ENCODE assay signal across 6 cellular contexts in genomic region chr16:88651276-88651988, GRCh38.
DNase-seq lines count a peak whose midpoint lies in the region; ATAC-seq lines count a peak whose summit lies in the region.

No MANE protein-coding gene starts in this region.

- H3K9me3 Mint-ChIP-seq in stimulated activated effector memory CD8-positive, alpha-beta T cell treated with anti-CD3 and anti-CD28 coated beads, Interleukin-12 subunit alpha, Interleukin-12 subunit beta, amount 100 ng/mL, for 72 hours = no peaks in the 10 kb centered on the region

- H3K4me1 Mint-ChIP-seq in stimulated activated effector memory CD8-positive, alpha-beta T cell treated with anti-CD3 and anti-CD28 coated beads, Interleukin-12 subunit alpha, Interleukin-12 subunit beta, amount 100 ng/mL, for 72 hours = peaks cover 41% of the 10 kb centered on the region

- peaks cover 4% of the 10 kb centered on the region for H3K4me1 ChIP-seq in iPS-15b (ENCODE audit: control insufficient read depth, insufficient read depth, low read length)

- peak overlapping the region; percentile 95 for H3K27ac Mint-ChIP-seq in stimulated activated effector memory CD8-positive, alpha-beta T cell treated with anti-CD3 and anti-CD28 coated beads, Interleukin-12 subunit alpha, Interleukin-12 subunit beta, amount 100 ng/mL, for 72 hours

- H3K9me3 ChIP-seq in iPS-15b (ENCODE audit: control insufficient read depth, insufficient read depth, low read length) = no peaks in the 10 kb centered on the region

- no peaks in the 10 kb centered on the region for H3K27me3 ChIP-seq in iPS-15b (ENCODE audit: control insufficient read depth, insufficient read depth, low read length)

- peak overlapping the region; percentile 47 for H3K9ac ChIP-seq in iPS-15b (ENCODE audit: low read depth, low read length)

- H3K4me3 ChIP-seq in iPS-15b (ENCODE audit: low read depth, low read length) = peak overlapping the region; percentile 53

- H3K36me3 ChIP-seq in iPS-15b (ENCODE audit: control insufficient read depth, insufficient read depth, low read length) = peaks cover 26% of the 10 kb centered on the region

- H3K36me3 Mint-ChIP-seq in stimulated activated effector memory CD8-positive, alpha-beta T cell treated with anti-CD3 and anti-CD28 coated beads, Interleukin-12 subunit alpha, Interleukin-12 subunit beta, amount 100 ng/mL, for 72 hours = peaks cover 73% of the 10 kb centered on the region

- ATAC-seq in GM18520 (IDR thresholded peaks at IDR 0.05; ENCODE audit: unreplicated experiment) (peak; percentile 66), HG03342 (IDR thresholded peaks at IDR 0.05; ENCODE audit: unreplicated experiment) (peak; percentile 79)
- ATAC-seq in stimulated activated effector memory CD8-positive, alpha-beta T cell treated with anti-CD3 and anti-CD28 coated beads, Interleukin-12 subunit alpha, Interleukin-12 subunit beta, amount 100 ng/mL, for 72 hours = peak; percentile 92

- H3K4me3 Mint-ChIP-seq in stimulated activated effector memory CD8-positive, alpha-beta T cell treated with anti-CD3 and anti-CD28 coated beads, Interleukin-12 subunit alpha, Interleukin-12 subunit beta, amount 100 ng/mL, for 72 hours = peak overlapping the region; percentile 84

- DNase-seq in activated CD8-positive, alpha-beta memory T cell treated with anti-CD3 and anti-CD28 coated beads for 48 hours (ENCODE audit: low read depth in 2 of 3, low spot score in 2 of 3) = peak in 2 of 3 experiments; percentile 53 to 72
- DNase-seq in stimulated activated effector memory CD8-positive, alpha-beta T cell treated with anti-CD3 and anti-CD28 coated beads, Interleukin-12 subunit alpha, Interleukin-12 subunit beta, amount 100 ng/mL, for 72 hours (ENCODE audit: low spot score in 2 of 2) = peak; percentile 68 to 93
- DNase-seq in cerebellar cortex (ENCODE audit: low spot score) = no peak
